Comparison of ENCODE assay signal across 27 cellular contexts in genomic region chr4:6448476-6449170, GRCh38. TPM values are rescaled to one million over a fixed set of nuclear protein-coding genes. Genes with fewer than 3 reads are reported as not detected.
"Had no signal": no experiment of that assay in that cellular context is flagged by ENCODE, and none has a peak within 500 bp of the region (broad histone marks: within the 10 kb centered on the region; RNA-seq: fewer than 3 reads in every experiment).

No MANE protein-coding gene starts in this region.

- H3K27me3 ChIP-seq: vagina had no signal

- H3K9me3 ChIP-seq: esophagus muscularis mucosa, gastrocnemius medialis, pancreas, tibial artery, vagina had no signal

- H3K4me3 ChIP-seq: esophagus muscularis mucosa, gastrocnemius medialis, pancreas, tibial artery, vagina had no signal

- ATAC-seq: activated CD4-positive, CD25-positive, alpha-beta regulatory T cell treated with anti-CD3 and anti-CD28 coated beads, Interleukin-2, amount 50 U/mL, for 24 hours; activated CD8-positive, alpha-beta memory T cell treated with anti-CD3 and anti-CD28 coated beads, Interleukin-2, amount 10 ng/mL, durations not matched to agents 7 days and 5 days; activated CD8-positive, alpha-beta T cell treated with anti-CD3 and anti-CD28 coated beads for 36 hours; effector memory CD8-positive, alpha-beta T cell; gastrocnemius medialis; left cardiac atrium; natural killer cell treated with Interleukin-12 subunit alpha and Interleukin-12 subunit beta and Interleukin-15 and Interleukin-18, amount 100 ng/mL, for 72 hours; pancreas; right cardiac atrium; stimulated activated naive CD8-positive, alpha-beta T cell treated with anti-CD3 and anti-CD28 coated beads, Interleukin-15, Interleukin-2, amounts not matched to agents 100 U/mL and 50 U/mL, for 24 hours had no signal

- H3K36me3 Mint-ChIP-seq: activated CD8-positive, alpha-beta memory T cell treated with anti-CD3 and anti-CD28 coated beads, Interleukin-2, amount 10 ng/mL, durations not matched to agents 7 days and 5 days; activated naive CD4-positive, alpha-beta T cell treated with anti-CD3 and anti-CD28 coated beads, Interleukin-2, amount 10 ng/mL, durations not matched to agents 7 days and 5 days; brain; memory B cell; natural killer cell treated with Interleukin-12 subunit alpha and Interleukin-12 subunit beta and Interleukin-15 and Interleukin-18, amount 100 ng/mL, for 72 hours had no signal

- H3K4me3 Mint-ChIP-seq: activated CD4-positive, alpha-beta T cell treated with anti-CD3 and anti-CD28 coated beads, Interleukin-2, amount 10 ng/mL, durations not matched to agents 7 days and 5 days; activated CD8-positive, alpha-beta memory T cell treated with anti-CD3 and anti-CD28 coated beads, Interleukin-2, amount 10 ng/mL, durations not matched to agents 7 days and 5 days; activated CD8-positive, alpha-beta T cell treated with anti-CD3 and anti-CD28 coated beads for 36 hours; activated naive CD4-positive, alpha-beta T cell treated with anti-CD3 and anti-CD28 coated beads, Interleukin-2, amount 10 ng/mL, durations not matched to agents 7 days and 5 days; effector memory CD8-positive, alpha-beta T cell; memory B cell; natural killer cell treated with Interleukin-12 subunit alpha and Interleukin-12 subunit beta and Interleukin-15 and Interleukin-18, amount 100 ng/mL, for 72 hours had no signal

- H3K4me1 Mint-ChIP-seq: activated CD4-positive, alpha-beta T cell treated with anti-CD3 and anti-CD28 coated beads, Interleukin-2, amount 10 ng/mL, durations not matched to agents 7 days and 5 days; activated CD8-positive, alpha-beta memory T cell treated with anti-CD3 and anti-CD28 coated beads, Interleukin-2, amount 10 ng/mL, durations not matched to agents 7 days and 5 days; activated naive CD4-positive, alpha-beta T cell treated with anti-CD3 and anti-CD28 coated beads, Interleukin-2, amount 10 ng/mL, durations not matched to agents 7 days and 5 days; memory B cell had no signal

- H3K27ac ChIP-seq: esophagus muscularis mucosa, gastrocnemius medialis, pancreas, tibial artery, vagina had no signal

- H3K36me3 ChIP-seq: esophagus muscularis mucosa, gastrocnemius medialis, pancreas, tibial artery, vagina had no signal

- H3K9me3 Mint-ChIP-seq: activated CD4-positive, alpha-beta T cell treated with anti-CD3 and anti-CD28 coated beads, Interleukin-2, amount 10 ng/mL, durations not matched to agents 7 days and 5 days; activated CD8-positive, alpha-beta T cell treated with anti-CD3 and anti-CD28 coated beads for 36 hours; activated naive CD4-positive, alpha-beta T cell treated with anti-CD3 and anti-CD28 coated beads, Interleukin-2, amount 10 ng/mL, durations not matched to agents 7 days and 5 days; brain; effector memory CD8-positive, alpha-beta T cell; memory B cell; natural killer cell treated with Interleukin-12 subunit alpha and Interleukin-12 subunit beta and Interleukin-15 and Interleukin-18, amount 100 ng/mL, for 72 hours had no signal

- H3K27ac Mint-ChIP-seq: activated CD4-positive, alpha-beta T cell treated with anti-CD3 and anti-CD28 coated beads, Interleukin-2, amount 10 ng/mL, durations not matched to agents 7 days and 5 days; activated CD8-positive, alpha-beta memory T cell treated with anti-CD3 and anti-CD28 coated beads, Interleukin-2, amount 10 ng/mL, durations not matched to agents 7 days and 5 days; activated CD8-positive, alpha-beta T cell treated with anti-CD3 and anti-CD28 coated beads for 36 hours; activated naive CD4-positive, alpha-beta T cell treated with anti-CD3 and anti-CD28 coated beads, Interleukin-2, amount 10 ng/mL, durations not matched to agents 7 days and 5 days; memory B cell; natural killer cell treated with Interleukin-12 subunit alpha and Interleukin-12 subunit beta and Interleukin-15 and Interleukin-18, amount 100 ng/mL, for 72 hours had no signal

- H3K4me1 ChIP-seq: gastrocnemius medialis, pancreas had no signal

- DNase-seq: activated CD4-positive, alpha-beta T cell treated with anti-CD3 and anti-CD28 coated beads, Interleukin-2, amount 10 ng/mL, durations not matched to agents 7 days and 5 days; activated CD8-positive, alpha-beta memory T cell treated with anti-CD3 and anti-CD28 coated beads, Interleukin-2, amount 10 ng/mL, durations not matched to agents 7 days and 5 days; activated CD8-positive, alpha-beta T cell treated with anti-CD3 and anti-CD28 coated beads for 36 hours; activated effector memory CD4-positive, alpha-beta T cell treated with anti-CD3 and anti-CD28 coated beads, Interleukin-2, amount 50 U/mL, for 16 hours; activated naive CD4-positive, alpha-beta T cell treated with anti-CD3 and anti-CD28 coated beads, Interleukin-2, amount 10 ng/mL, durations not matched to agents 7 days and 5 days; activated T-cell treated with anti-CD3 and anti-CD28 coated beads for 4 hours; central memory CD4-positive, alpha-beta T cell; effector memory CD8-positive, alpha-beta T cell; gastrocnemius medialis; left cardiac atrium; right cardiac atrium; stimulated activated CD4-positive, alpha-beta T cell treated with anti-CD3 and anti-CD28 coated beads, Interleukin-12 subunit alpha, Interleukin-12 subunit beta, amount 100 ng/mL, for 4 hours; stimulated activated CD4-positive, alpha-beta T cell treated with anti-CD3 and anti-CD28 coated beads, Interleukin-4, amount 100 ng/mL, for 4 hours; stimulated activated naive CD8-positive, alpha-beta T cell treated with anti-CD3 and anti-CD28 coated beads, Interleukin-15, Interleukin-2, amounts not matched to agents 100 U/mL and 50 U/mL, for 24 hours; tibial artery had no signal

- FAIRE-seq: colon, endothelial cell of umbilical vein, islet of Langerhans, pancreas had no signal

RNA-seq across cellular contexts. Expression of gene PPP2R2C, which starts 23.8 kb away (rescaled TPM):
- total RNA-seq: activated CD4-positive, alpha-beta T cell treated with anti-CD3 and anti-CD28 coated beads, Interleukin-2, amount 10 ng/mL, durations not matched to agents 7 days and 5 days; activated CD8-positive, alpha-beta memory T cell treated with anti-CD3 and anti-CD28 coated beads, Interleukin-2, amount 10 ng/mL, durations not matched to agents 7 days and 5 days; activated CD8-positive, alpha-beta T cell treated with anti-CD3 and anti-CD28 coated beads for 36 hours; natural killer cell treated with Interleukin-12 subunit alpha and Interleukin-12 subunit beta and Interleukin-15 and Interleukin-18, amount 100 ng/mL, for 72 hours; pulmonary artery endothelial cell; T-helper 2 cell treated with Interferon-gamma antibody and Interleukin-4, amounts not matched to agents 100 ng/mL and 5 ng/mL, for 36 hours had no signal
